ENCODE assay signal across 1 cellular context in genomic region chr11:14015711-14016110, GRCh38.
TF ChIP-seq lines count a peak whose summit lies in the region.

No MANE protein-coding gene starts in this region.

TF ChIP-seq in GM23338, 12 proteins besides CTCF, POLR2A, EP300 and RAD21 (continued from another document):
- no peak for TF ChIP-seq ZNF462 (CRISPR knock-in tag; IDR thresholded peaks at IDR 0.05)
